ENCODE assay signal across 20 cellular contexts in the genomic region with DNA sequence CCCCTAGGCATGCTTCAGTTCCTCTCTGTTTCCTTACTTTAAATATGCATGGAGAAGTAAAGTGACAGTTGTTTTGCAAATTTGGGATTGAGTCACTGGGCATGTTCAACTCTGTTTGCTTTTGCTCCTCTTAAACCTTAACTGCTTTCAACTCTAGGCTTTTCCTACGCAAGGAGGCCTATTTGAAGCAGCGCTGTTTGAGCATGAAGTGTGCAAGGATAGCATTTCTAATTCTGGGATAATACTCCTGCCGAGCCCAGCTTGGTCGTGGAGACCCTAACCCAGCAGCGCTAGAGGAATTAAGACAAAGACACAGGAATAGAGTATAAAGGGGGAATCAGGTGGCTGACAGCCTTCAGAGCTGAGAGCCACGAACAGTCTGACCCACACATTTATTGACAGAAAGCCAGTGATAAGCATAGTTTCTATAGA.
A peak's percentile ranks its signal among the peaks of the same experiment; 100 is the strongest.
DNase-seq lines count a peak whose midpoint lies in the region; ATAC-seq, FAIRE-seq and TF ChIP-seq lines count a peak whose summit lies in the region.
"Had no signal": no experiment of that assay in that cellular context is flagged by ENCODE, and none has a peak within 500 bp of the region (broad histone marks: within the 10 kb centered on the region; RNA-seq: fewer than 3 reads in every experiment).

No MANE protein-coding gene starts in this region.

- H3K36me3 ChIP-seq in HUES64 (ENCODE audit: insufficient read depth, low read length) (peaks cover 16% of the 10 kb centered on the region), astrocyte (ENCODE audit: insufficient read depth, low read length) (no peaks in the 10 kb centered on the region), iPS-15b (ENCODE audit: control insufficient read depth, insufficient read depth, low read length) (no peaks in the 10 kb centered on the region), mesenchymal stem cell (ENCODE audit: control insufficient read depth in 1 of 2, insufficient read depth in 2 of 2, low read depth in 1 of 2, low read length in 2 of 2) (no peaks in the 10 kb centered on the region)
- H3K36me3 ChIP-seq: esophagus muscularis mucosa, right lobe of liver had no signal

- H3K4me3 Mint-ChIP-seq in astrocyte (ENCODE audit: unreplicated experiment) (no peak overlapping the region), progenitor cell of endocrine pancreas (ENCODE audit: low read depth) (peak overlapping the region; percentile 52)
- H3K4me3 Mint-ChIP-seq: activated T-helper 17 cell treated with anti-CD3 and anti-CD28 coated beads, Interleukin-2, amount 50 U/mL, for 72 hours; CD8-positive, alpha-beta memory T cell; stimulated activated naive CD8-positive, alpha-beta T cell treated with anti-CD3 and anti-CD28 coated beads, Interleukin-15, Interleukin-2, amounts not matched to agents 100 ng/mL and 50 ng/mL, for 24 hours had no signal

- FAIRE-seq in astrocyte (lab: Jason Lieb, UNC): no peak
- FAIRE-seq: urothelium cell line had no signal

- H3K4ac ChIP-seq in mesenchymal stem cell (ENCODE audit: low read depth in 1 of 2, low read length in 2 of 2): no peak overlapping the region

- WGBS in HUES64: 3% methylated on average over 6 of the region's 6 CpGs
- 33% methylated on average over 5 of the region's 6 CpGs for WGBS in mesenchymal stem cell
- 35% methylated on average over 6 of the region's 6 CpGs for WGBS in right cardiac atrium

- no peaks in the 10 kb centered on the region for H3K79me2 ChIP-seq in astrocyte (ENCODE audit: insufficient read depth, low read length)

- H3K4me2 ChIP-seq in astrocyte (ENCODE audit: low read length): no peak overlapping the region
- H3K4me2 ChIP-seq in mesenchymal stem cell (ENCODE audit: low read length, poor library complexity, severe bottlenecking): no peak overlapping the region
- H3K4me2 ChIP-seq: SK-N-SH had no signal

- H2AK5ac ChIP-seq in mesenchymal stem cell (ENCODE audit: low read length, severe bottlenecking): no peak overlapping the region

- no peak overlapping the region for H3K23ac ChIP-seq in mesenchymal stem cell (ENCODE audit: low read length in 2 of 2)

- no peak for DNase-seq in astrocyte (ENCODE audit: low read depth)
- no peak for DNase-seq in progenitor cell of endocrine pancreas (ENCODE audit: low spot score, unreplicated experiment)
- no peak for DNase-seq in mesenchymal stem cell
- no peak for DNase-seq in right cardiac atrium
- DNase-seq in T-helper 2 cell: no peak
- DNase-seq: CD8-positive, alpha-beta memory T cell; dermis blood vessel endothelial cell; GM23248; kidney glomerular epithelial cell; mucosa of descending colon; NCI-H187 treated with DMSO at 0.1 percent for 48 hours; occipital lobe; right lobe of liver; SK-N-SH had no signal

- H3K4me3 ChIP-seq in HUES64 (ENCODE audit: low read length) (peak overlapping the region; percentile 21), astrocyte (ENCODE audit: insufficient read depth, low read depth, low read length) (no peak overlapping the region), iPS-15b (ENCODE audit: low read depth, low read length) (peak overlapping the region; percentile 19), mesenchymal stem cell (ENCODE audit: insufficient read depth in 1 of 2, low read depth in 1 of 2, low read length in 2 of 2) (no peak overlapping the region), right cardiac atrium (ENCODE audit: low read length) (no peak overlapping the region)
- H3K4me3 ChIP-seq: esophagus muscularis mucosa, GM23248, mucosa of descending colon, right lobe of liver had no signal

- peaks cover 58% of the 10 kb centered on the region for H3K4me1 ChIP-seq in HUES64 (ENCODE audit: insufficient read depth, low read length)
- no peaks in the 10 kb centered on the region for H3K4me1 ChIP-seq in astrocyte (ENCODE audit: insufficient read depth, low read length)
- H3K4me1 ChIP-seq in iPS-15b (ENCODE audit: control insufficient read depth, insufficient read depth, low read length): peaks cover 39% of the 10 kb centered on the region
- H3K4me1 ChIP-seq in mesenchymal stem cell (ENCODE audit: control insufficient read depth, insufficient read depth, low read depth, low read length): no peaks in the 10 kb centered on the region
- H3K4me1 ChIP-seq in right cardiac atrium (ENCODE audit: control insufficient read depth, insufficient read depth, low read length): no peaks in the 10 kb centered on the region
- H3K4me1 ChIP-seq: esophagus muscularis mucosa, right lobe of liver had no signal

- H3K36me3 Mint-ChIP-seq in astrocyte (ENCODE audit: low read depth, unreplicated experiment) (no peaks in the 10 kb centered on the region), progenitor cell of endocrine pancreas (ENCODE audit: insufficient read depth) (no peaks in the 10 kb centered on the region)
- H3K36me3 Mint-ChIP-seq: CD8-positive, alpha-beta memory T cell had no signal

- no peak for ATAC-seq in right cardiac atrium
- ATAC-seq: activated T-helper 17 cell treated with anti-CD3 and anti-CD28 coated beads, Interleukin-2, amount 50 U/mL, for 72 hours; mucosa of descending colon; right lobe of liver had no signal

- no peaks in the 10 kb centered on the region for H3K79me1 ChIP-seq in mesenchymal stem cell (replicated peaks; ENCODE audit: low read length, poor library complexity, severe bottlenecking)

- H4K20me1 ChIP-seq in astrocyte (ENCODE audit: insufficient read depth, low read length): no peaks in the 10 kb centered on the region

- H3K14ac ChIP-seq in mesenchymal stem cell (ENCODE audit: low read length in 2 of 2): no peak overlapping the region

- H2BK120ac ChIP-seq in mesenchymal stem cell (ENCODE audit: low read depth, low read length): no peak overlapping the region

- TF ChIP-seq CTCF in astrocyte (IDR thresholded peaks at IDR 0.05; ENCODE audit: insufficient read depth, low read depth, low read length) (no peak), progenitor cell of endocrine pancreas (IDR thresholded peaks at IDR 0.05; ENCODE audit: unreplicated experiment) (no peak)

- no peak overlapping the region for H3K18ac ChIP-seq in mesenchymal stem cell (ENCODE audit: low read depth in 1 of 2, low read length in 2 of 2)

- no peaks in the 10 kb centered on the region for H3K9me3 Mint-ChIP-seq in astrocyte (ENCODE audit: unreplicated experiment)
- no peaks in the 10 kb centered on the region for H3K9me3 Mint-ChIP-seq in progenitor cell of endocrine pancreas (ENCODE audit: low read depth)

- H3K27me3 Mint-ChIP-seq in astrocyte (ENCODE audit: low read depth, unreplicated experiment) (no peaks in the 10 kb centered on the region), progenitor cell of endocrine pancreas (no peaks in the 10 kb centered on the region)
- H3K27me3 Mint-ChIP-seq: activated T-helper 17 cell treated with anti-CD3 and anti-CD28 coated beads, Interleukin-2, amount 50 U/mL, for 72 hours; stimulated activated naive CD8-positive, alpha-beta T cell treated with anti-CD3 and anti-CD28 coated beads, Interleukin-15, Interleukin-2, amounts not matched to agents 100 ng/mL and 50 ng/mL, for 24 hours had no signal

- H2BK5ac ChIP-seq in mesenchymal stem cell (ENCODE audit: low read depth, low read length, poor library complexity, severe bottlenecking): no peak overlapping the region

- peak overlapping the region; percentile 70 for H3K27ac Mint-ChIP-seq in astrocyte (ENCODE audit: unreplicated experiment)
- peak overlapping the region; percentile 89 for H3K27ac Mint-ChIP-seq in progenitor cell of endocrine pancreas
- H3K27ac Mint-ChIP-seq: activated T-helper 17 cell treated with anti-CD3 and anti-CD28 coated beads, Interleukin-2, amount 50 U/mL, for 72 hours; CD8-positive, alpha-beta memory T cell; stimulated activated naive CD8-positive, alpha-beta T cell treated with anti-CD3 and anti-CD28 coated beads, Interleukin-15, Interleukin-2, amounts not matched to agents 100 ng/mL and 50 ng/mL, for 24 hours had no signal

- H4K8ac ChIP-seq in mesenchymal stem cell (ENCODE audit: low read length): no peak overlapping the region

- no peak overlapping the region for H2BK15ac ChIP-seq in mesenchymal stem cell (ENCODE audit: low read depth, poor library complexity, severe bottlenecking)

- H3K4me1 Mint-ChIP-seq in astrocyte (ENCODE audit: low read depth, unreplicated experiment): peaks cover 12% of the 10 kb centered on the region
- H3K4me1 Mint-ChIP-seq in progenitor cell of endocrine pancreas (ENCODE audit: low read depth): peaks cover 17% of the 10 kb centered on the region
- H3K4me1 Mint-ChIP-seq: activated T-helper 17 cell treated with anti-CD3 and anti-CD28 coated beads, Interleukin-2, amount 50 U/mL, for 72 hours; CD8-positive, alpha-beta memory T cell had no signal

- no peak overlapping the region for H2BK12ac ChIP-seq in mesenchymal stem cell (ENCODE audit: low read length in 2 of 2)

- intact Hi-C loops in right cardiac atrium (cut with DNase I): no loop called here

- no peak overlapping the region for H4K91ac ChIP-seq in mesenchymal stem cell (ENCODE audit: low read length)

- H3K27ac ChIP-seq in HUES64 (ENCODE audit: low read depth, low read length): peak overlapping the region; percentile 92
- no peak overlapping the region for H3K27ac ChIP-seq in astrocyte (ENCODE audit: low read depth, low read length)
- no peak overlapping the region for H3K27ac ChIP-seq in mesenchymal stem cell (ENCODE audit: low read length, poor library complexity, severe bottlenecking)
- no peak overlapping the region for H3K27ac ChIP-seq in right cardiac atrium (ENCODE audit: low read length)
- H3K27ac ChIP-seq: esophagus muscularis mucosa, GM23248, right lobe of liver had no signal

- H3K9me3 ChIP-seq in HUES64 (ENCODE audit: insufficient read depth, low read depth, low read length) (no peaks in the 10 kb centered on the region), astrocyte (ENCODE audit: insufficient read depth, low read depth, low read length) (no peaks in the 10 kb centered on the region), iPS-15b (ENCODE audit: control insufficient read depth, insufficient read depth, low read length) (no peaks in the 10 kb centered on the region), mesenchymal stem cell (ENCODE audit: control insufficient read depth, low read length) (no peaks in the 10 kb centered on the region), right cardiac atrium (ENCODE audit: control insufficient read depth, low read length) (no peaks in the 10 kb centered on the region)
- H3K9me3 ChIP-seq: esophagus muscularis mucosa, right lobe of liver, SK-N-SH had no signal

- peak overlapping the region; percentile 26 for H2AFZ ChIP-seq in astrocyte (ENCODE audit: low read depth, low read length)
- no peak overlapping the region for H2AFZ ChIP-seq in mesenchymal stem cell (ENCODE audit: low read depth, low read length)
- H2AFZ ChIP-seq: GM23248 had no signal

- H3K9ac ChIP-seq in HUES64 (ENCODE audit: low read depth, low read length) (peak overlapping the region; percentile 50; the same call in 1 of the 2 replicates), astrocyte (ENCODE audit: low read length) (no peak overlapping the region), iPS-15b (ENCODE audit: low read depth, low read length) (peak overlapping the region; percentile 55), mesenchymal stem cell (ENCODE audit: low read length) (no peak overlapping the region)
- H3K9ac ChIP-seq: GM23248, SK-N-SH had no signal

- H3K27me3 ChIP-seq in HUES64 (ENCODE audit: insufficient read depth, low read length) (no peaks in the 10 kb centered on the region), astrocyte (ENCODE audit: insufficient read depth, low read length) (no peaks in the 10 kb centered on the region), iPS-15b (ENCODE audit: control insufficient read depth, insufficient read depth, low read length) (no peaks in the 10 kb centered on the region), mesenchymal stem cell (ENCODE audit: control insufficient read depth in 1 of 2, insufficient read depth in 1 of 2, low read length in 2 of 2) (no peaks in the 10 kb centered on the region), right cardiac atrium (ENCODE audit: control insufficient read depth, insufficient read depth) (no peaks in the 10 kb centered on the region)
- H3K27me3 ChIP-seq: esophagus muscularis mucosa, right lobe of liver had no signal

Comparison
In these comparisons a context has a peak if more than half of its experiments do, and no peak if none do; other contexts are left out.
1. H3K4me3 ChIP-seq: peak in HUES64 (single experiment) and iPS-15b (single experiment); none in astrocyte (single experiment), mesenchymal stem cell (0 of 2) and right cardiac atrium (single experiment).
2. H3K9ac ChIP-seq: peak in HUES64 (single experiment) and iPS-15b (single experiment); none in astrocyte (single experiment) and mesenchymal stem cell (single experiment).